In genomic region chr1:167161242-167161641, GRCh38 we compare ENCODE assay signal across 1 cellular context.
TF ChIP-seq lines count a peak whose summit lies in the region.

No MANE protein-coding gene starts in this region.

TF ChIP-seq in K562, 482 proteins besides CTCF, POLR2A, EP300 and RAD21 (continued from another document and continues in another):
- TF ChIP-seq ZNF518B (CRISPR knock-in tag; IDR thresholded peaks at IDR 0.05) (no peak), BRF1 (IDR thresholded peaks at IDR 0.05; ENCODE audit: borderline replicate concordance, extremely low read depth, insufficient read length) (no peak), HIVEP1 (CRISPR knock-in tag; IDR thresholded peaks at IDR 0.05) (0 out of 2 replicates have a peak, but pooled peaks have one; percentile 40), BRCA1 (IDR thresholded peaks at IDR 0.05) (no peak), BRCA1 (CRISPR knock-in tag; IDR thresholded peaks at IDR 0.05) (no peak), GTF2A2 (tag; IDR thresholded peaks at IDR 0.05) (peak; percentile 87), CSDE1 (IDR thresholded peaks at IDR 0.05) (no peak), ATF6 (CRISPR knock-in tag; IDR thresholded peaks at IDR 0.05) (no peak), ETV1 (tag; conservative IDR thresholded peaks at IDR 0.05; ENCODE audit: low read depth) (peak; percentile 62), SMARCE1 (IDR thresholded peaks at IDR 0.05) (no peak), STAT6 (CRISPR knock-in tag; IDR thresholded peaks at IDR 0.05) (no peak), MECOM (CRISPR knock-in tag; IDR thresholded peaks at IDR 0.05) (0 out of 2 replicates have a peak, but pooled peaks have one; percentile 50), MITF (IDR thresholded peaks at IDR 0.05) (no peak), SUPT5H (IDR thresholded peaks at IDR 0.05) (no peak), E2F6 (IDR thresholded peaks at IDR 0.05; ENCODE audit: borderline replicate concordance in 1 of 2, extremely low read depth in 1 of 2, insufficient read depth in 1 of 2, insufficient read length in 1 of 2, low read depth in 1 of 2, low read length in 1 of 2, poor library complexity in 1 of 2, severe bottlenecking in 1 of 2) (no peak), FOXJ3 (CRISPR knock-in tag; IDR thresholded peaks at IDR 0.05) (no peak), TEAD1 (CRISPR knock-in tag; IDR thresholded peaks at IDR 0.05) (peak in 1 of 2 experiments; percentile 82; a peak in 2 of 4 replicates), PTTG1 (tag; IDR thresholded peaks at IDR 0.05; ENCODE audit: low read depth) (peak; percentile 85), RB1 (IDR thresholded peaks at IDR 0.05; ENCODE audit: low read depth) (no peak), ZNF124 (CRISPR knock-in tag; IDR thresholded peaks at IDR 0.05) (no peak), GABPB1 (CRISPR knock-in tag; IDR thresholded peaks at IDR 0.05) (no peak), ELF2 (CRISPR knock-in tag; IDR thresholded peaks at IDR 0.05) (no peak), ZNF668 (CRISPR knock-in tag; IDR thresholded peaks at IDR 0.05) (peak; percentile 83; the same call in 1 of the 2 replicates), NONO (IDR thresholded peaks at IDR 0.05; ENCODE audit: low read depth in 2 of 2, low read length in 1 of 2) (no peak), DIDO1 (tag; IDR thresholded peaks at IDR 0.05; ENCODE audit: low read depth) (0 out of 2 replicates have a peak, but pooled peaks have one; percentile 52), KAT7 (CRISPR knock-in tag; IDR thresholded peaks at IDR 0.05; ENCODE audit: borderline replicate concordance) (no peak), CHD2 (IDR thresholded peaks at IDR 0.05; ENCODE audit: low read depth, low read length) (no peak), FOXA1 (IDR thresholded peaks at IDR 0.05; ENCODE audit: borderline replicate concordance) (no peak), XRCC4 (IDR thresholded peaks at IDR 0.05; ENCODE audit: extremely low read depth, insufficient read depth, insufficient read length) (no peak), ZNF140 (CRISPR knock-in tag; IDR thresholded peaks at IDR 0.05) (no peak), HES1 (IDR thresholded peaks at IDR 0.05; ENCODE audit: low read depth) (no peak), PYGO2 (tag; IDR thresholded peaks at IDR 0.05) (peak; percentile 87), SIN3A (IDR thresholded peaks at IDR 0.05; ENCODE audit: borderline replicate concordance in 2 of 2, control insufficient read depth in 1 of 2, low read depth in 2 of 2, low read length in 2 of 2) (no peak), ZNF584 (CRISPR knock-in tag; IDR thresholded peaks at IDR 0.05; ENCODE audit: low read depth) (peak; percentile 80; the same call in 1 of the 2 replicates), NR1H2 (CRISPR knock-in tag; IDR thresholded peaks at IDR 0.05) (no peak), NFIX (CRISPR knock-in tag; IDR thresholded peaks at IDR 0.05; ENCODE audit: low read depth) (no peak), TEAD2 (tag; IDR thresholded peaks at IDR 0.05) (peak; percentile 70), ZNF766 (CRISPR knock-in tag; conservative IDR thresholded peaks at IDR 0.05) (peak; percentile 44; the same call in 1 of the 2 replicates), IRF9 (tag; IDR thresholded peaks at IDR 0.05) (peak; percentile 82), ZNF583 (CRISPR knock-in tag; IDR thresholded peaks at IDR 0.05) (peak; percentile 83), HNRNPL (IDR thresholded peaks at IDR 0.05; ENCODE audit: low read depth, low read length) (no peak), ZBTB34 (CRISPR knock-in tag; IDR thresholded peaks at IDR 0.05) (no peak), LCOR (CRISPR knock-in tag; IDR thresholded peaks at IDR 0.05) (no peak), ZBTB7A (IDR thresholded peaks at IDR 0.05; ENCODE audit: borderline replicate concordance, control insufficient read depth, low read depth, low read length) (no peak), PHTF2 (CRISPR knock-in tag; IDR thresholded peaks at IDR 0.05) (no peak), NFE2L1 (tag; IDR thresholded peaks at IDR 0.05; ENCODE audit: borderline replicate concordance, low read depth) (peak; percentile 31; the same call in 1 of the 2 replicates), KLF10 (CRISPR knock-in tag; IDR thresholded peaks at IDR 0.05) (no peak), NBN (IDR thresholded peaks at IDR 0.05; ENCODE audit: low read depth) (no peak), NR2C1 (IDR thresholded peaks at IDR 0.05) (no peak), NR2C1 (tag; IDR thresholded peaks at IDR 0.05) (peak; percentile 84)
- TF ChIP-seq, protein P1, sequence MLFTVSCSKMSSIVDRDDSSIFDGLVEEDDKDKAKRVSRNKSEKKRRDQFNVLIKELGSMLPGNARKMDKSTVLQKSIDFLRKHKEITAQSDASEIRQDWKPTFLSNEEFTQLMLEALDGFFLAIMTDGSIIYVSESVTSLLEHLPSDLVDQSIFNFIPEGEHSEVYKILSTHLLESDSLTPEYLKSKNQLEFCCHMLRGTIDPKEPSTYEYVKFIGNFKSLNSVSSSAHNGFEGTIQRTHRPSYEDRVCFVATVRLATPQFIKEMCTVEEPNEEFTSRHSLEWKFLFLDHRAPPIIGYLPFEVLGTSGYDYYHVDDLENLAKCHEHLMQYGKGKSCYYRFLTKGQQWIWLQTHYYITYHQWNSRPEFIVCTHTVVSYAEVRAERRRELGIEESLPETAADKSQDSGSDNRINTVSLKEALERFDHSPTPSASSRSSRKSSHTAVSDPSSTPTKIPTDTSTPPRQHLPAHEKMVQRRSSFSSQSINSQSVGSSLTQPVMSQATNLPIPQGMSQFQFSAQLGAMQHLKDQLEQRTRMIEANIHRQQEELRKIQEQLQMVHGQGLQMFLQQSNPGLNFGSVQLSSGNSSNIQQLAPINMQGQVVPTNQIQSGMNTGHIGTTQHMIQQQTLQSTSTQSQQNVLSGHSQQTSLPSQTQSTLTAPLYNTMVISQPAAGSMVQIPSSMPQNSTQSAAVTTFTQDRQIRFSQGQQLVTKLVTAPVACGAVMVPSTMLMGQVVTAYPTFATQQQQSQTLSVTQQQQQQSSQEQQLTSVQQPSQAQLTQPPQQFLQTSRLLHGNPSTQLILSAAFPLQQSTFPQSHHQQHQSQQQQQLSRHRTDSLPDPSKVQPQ (CRISPR knock-in tag; IDR thresholded peaks at IDR 0.05; ENCODE audit: borderline replicate concordance): no peak
